In genomic region chr9:76561887-76562286, GRCh38 we compare ENCODE assay signal across 14 cellular contexts.
A peak's percentile ranks its signal among the peaks of the same experiment; 100 is the strongest.
DNase-seq lines count a peak whose midpoint lies in the region; ATAC-seq and TF ChIP-seq lines count a peak whose summit lies in the region.
"Had no signal": no experiment of that assay in that cellular context is flagged by ENCODE, and none has a peak within 500 bp of the region (broad histone marks: within the 10 kb centered on the region; RNA-seq: fewer than 3 reads in every experiment).

No MANE protein-coding gene starts in this region.

- no peaks in the 10 kb centered on the region for H3K36me3 Mint-ChIP-seq in activated B cell treated with CpG ODN at 0.5 μM for 24 hours (ENCODE audit: low read depth)
- H3K36me3 Mint-ChIP-seq in stimulated activated effector memory CD8-positive, alpha-beta T cell treated with anti-CD3 and anti-CD28 coated beads, Interleukin-12 subunit alpha, Interleukin-12 subunit beta, amount 100 ng/mL, for 72 hours: no peaks in the 10 kb centered on the region

- CTCF ChIA-PET in activated B cell treated with CpG ODN at 0.5 μM for 24 hours (lab: Charles Lee): interaction anchor here (1.3 kb wide), 1 partner anchor 103 kb away, joined by 3 read pairs; the partner anchor contains the start of gene GCNT1

- peak overlapping the region; percentile 65 for H3K27ac Mint-ChIP-seq in activated B cell treated with CpG ODN at 0.5 μM for 24 hours
- peak overlapping the region; percentile 29 for H3K27ac Mint-ChIP-seq in stimulated activated effector memory CD8-positive, alpha-beta T cell treated with anti-CD3 and anti-CD28 coated beads, Interleukin-12 subunit alpha, Interleukin-12 subunit beta, amount 100 ng/mL, for 72 hours

- no peaks in the 10 kb centered on the region for H3K36me3 ChIP-seq in WERI-Rb-1
- H3K36me3 ChIP-seq: HAP-1 had no signal

- no peaks in the 10 kb centered on the region for H3K27me3 Mint-ChIP-seq in activated B cell treated with CpG ODN at 0.5 μM for 24 hours

- peak overlapping the region; percentile 45 for H3K4me3 Mint-ChIP-seq in activated B cell treated with CpG ODN at 0.5 μM for 24 hours
- H3K4me3 Mint-ChIP-seq in stimulated activated effector memory CD8-positive, alpha-beta T cell treated with anti-CD3 and anti-CD28 coated beads, Interleukin-12 subunit alpha, Interleukin-12 subunit beta, amount 100 ng/mL, for 72 hours: no peak overlapping the region

- POLR2A ChIA-PET in activated B cell treated with CpG ODN at 0.5 μM for 24 hours (lab: Charles Lee): interaction anchor here (0.8 to 1.7 kb wide), 5 partner anchors 18 to 168 kb away, joined by 3 to 10 read pairs (median 4); partner anchors contain the start of gene RFK

- H3K27me3 ChIP-seq in WERI-Rb-1 (ENCODE audit: insufficient read depth, low read depth, severe bottlenecking): no peaks in the 10 kb centered on the region

- ATAC-seq in GM19463 (IDR thresholded peaks at IDR 0.05; ENCODE audit: unreplicated experiment) (peak; percentile 20), HG02885 (IDR thresholded peaks at IDR 0.05; ENCODE audit: poor library complexity, unreplicated experiment) (peak; percentile 32), activated B cell treated with CpG ODN at 0.5 μM for 24 hours (ENCODE audit: low read depth) (no peak)
- ATAC-seq in stimulated activated effector memory CD8-positive, alpha-beta T cell treated with anti-CD3 and anti-CD28 coated beads, Interleukin-12 subunit alpha, Interleukin-12 subunit beta, amount 100 ng/mL, for 72 hours: no peak

- no peak overlapping the region for H3K4me3 ChIP-seq in WERI-Rb-1 (ENCODE audit: low read depth, low read length)
- H3K4me3 ChIP-seq: HAP-1, skin epidermis had no signal

- H3K9me3 ChIP-seq in WERI-Rb-1 (ENCODE audit: severe bottlenecking): no peaks in the 10 kb centered on the region
- H3K9me3 ChIP-seq: HAP-1 had no signal

- H3K4me1 Mint-ChIP-seq in activated B cell treated with CpG ODN at 0.5 μM for 24 hours: peaks cover 63% of the 10 kb centered on the region
- peaks cover 6% of the 10 kb centered on the region for H3K4me1 Mint-ChIP-seq in stimulated activated effector memory CD8-positive, alpha-beta T cell treated with anti-CD3 and anti-CD28 coated beads, Interleukin-12 subunit alpha, Interleukin-12 subunit beta, amount 100 ng/mL, for 72 hours

- TF ChIP-seq CTCF in activated B cell treated with CpG ODN at 0.5 μM for 24 hours (IDR thresholded peaks at IDR 0.05) (no peak), WERI-Rb-1 (IDR thresholded peaks at IDR 0.05; ENCODE audit: low read depth, low read length) (no peak)

- DNase-seq in activated B cell treated with CpG ODN at 0.5 μM for 24 hours: no peak
- DNase-seq in stimulated activated effector memory CD8-positive, alpha-beta T cell treated with anti-CD3 and anti-CD28 coated beads, Interleukin-12 subunit alpha, Interleukin-12 subunit beta, amount 100 ng/mL, for 72 hours (ENCODE audit: low spot score in 2 of 2): no peak
- no peak for DNase-seq in NCI-H524 treated with DMSO at 0.1 percent for 48 hours (lab: John Stamatoyannopoulos, UW)
- no peak for DNase-seq in DMS53 treated with DMSO at 0.1 percent for 48 hours (lab: John Stamatoyannopoulos, UW; ENCODE audit: unreplicated experiment)
- DNase-seq in WERI-Rb-1: no peak
- DNase-seq in NCI-H446 treated with DMSO at 0.1 percent for 48 hours (lab: John Stamatoyannopoulos, UW): no peak
- DNase-seq: amniotic stem cell, hippocampal formation, NCI-H1930, T-helper 2 cell had no signal

- no peaks in the 10 kb centered on the region for H3K9me3 Mint-ChIP-seq in activated B cell treated with CpG ODN at 0.5 μM for 24 hours
- no peaks in the 10 kb centered on the region for H3K9me3 Mint-ChIP-seq in stimulated activated effector memory CD8-positive, alpha-beta T cell treated with anti-CD3 and anti-CD28 coated beads, Interleukin-12 subunit alpha, Interleukin-12 subunit beta, amount 100 ng/mL, for 72 hours

- no peak overlapping the region for H3K27ac ChIP-seq in WERI-Rb-1

- intact Hi-C loops in activated B cell treated with CpG ODN at 0.5 μM for 24 hours (cut with micrococcal nuclease): loop anchor here (1.0 to 5.0 kb wide), 5 partner anchors 8 to 95 kb away; no protein-coding TSS in a partner anchor

Comparison
In these comparisons a context has a peak if more than half of its experiments do, and no peak if none do; other contexts are left out.
1. ATAC-seq: peak in GM19463 (single experiment) and HG02885 (single experiment); none in activated B cell treated with CpG ODN at 0.5 μM for 24 hours (single experiment) and stimulated activated effector memory CD8-positive, alpha-beta T cell treated with anti-CD3 and anti-CD28 coated beads, Interleukin-12 subunit alpha, Interleukin-12 subunit beta, amount 100 ng/mL, for 72 hours (single experiment).